Comparison of ENCODE assay signal across 8 cellular contexts in the genomic region with DNA sequence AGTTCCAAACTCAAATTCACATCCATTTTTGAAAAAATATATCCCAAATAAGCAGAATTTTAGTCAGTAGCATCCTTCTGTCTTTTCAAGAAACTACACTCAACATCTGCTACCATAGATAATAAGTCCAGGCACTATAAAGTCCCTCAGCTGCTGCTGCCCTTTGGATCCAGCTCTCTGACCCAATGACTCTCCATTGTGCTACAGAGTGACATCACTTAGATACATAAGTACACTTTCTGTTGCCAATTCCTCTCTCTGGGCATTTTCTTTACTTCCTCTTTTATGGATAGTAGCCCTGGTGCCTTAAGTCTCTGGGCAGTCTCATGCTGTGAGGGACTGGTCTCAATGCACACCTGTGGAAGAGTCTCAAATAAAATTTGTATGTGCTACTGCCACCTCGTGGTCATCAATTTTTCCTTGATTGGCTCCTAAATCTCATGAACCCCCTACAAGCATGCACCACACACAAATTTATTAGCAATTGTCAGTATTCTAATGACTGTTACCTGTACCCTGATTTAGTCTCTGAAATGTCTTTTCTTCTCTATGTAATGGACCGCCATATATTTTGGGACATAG.
A peak's percentile ranks its signal among the peaks of the same experiment; 100 is the strongest.
DNase-seq lines count a peak whose midpoint lies in the region; ATAC-seq and TF ChIP-seq lines count a peak whose summit lies in the region.

No MANE protein-coding gene starts in this region.

- in situ Hi-C loops in astrocyte of the cerebellum (cut with HindIII; ENCODE audit: low sequenced_read_pairs) = no loop called here

- H3K27me3 ChIP-seq in KMS-11 (ENCODE audit: insufficient read depth, low read depth) = no peaks in the 10 kb centered on the region

- H3K4me3 ChIP-seq in KMS-11 (IDR thresholded peaks at IDR 0.05; ENCODE audit: insufficient read depth, low read depth, low read length) (no peak overlapping the region), astrocyte of the cerebellum (ENCODE audit: low read depth, low read length) (no peak overlapping the region)

- H3K79me2 ChIP-seq in KMS-11 (ENCODE audit: insufficient read depth, low read depth) = no peaks in the 10 kb centered on the region

- H3K36me3 ChIP-seq in KMS-11 (ENCODE audit: insufficient read depth) = no peaks in the 10 kb centered on the region

- TF ChIP-seq CTCF in KMS-11 (conservative IDR thresholded peaks at IDR 0.05; ENCODE audit: low read depth, low read length) = peak; percentile 55
- peak; percentile 49 for TF ChIP-seq CTCF in astrocyte of the cerebellum (IDR thresholded peaks at IDR 0.05; ENCODE audit: low read depth, low read length, missing control alignments)

- ATAC-seq in GM21528 (IDR thresholded peaks at IDR 0.05; ENCODE audit: low FRiP score, unreplicated experiment) = peak; percentile 82

- no peak overlapping the region for H3K27ac ChIP-seq in KMS-11

- H3K4me1 ChIP-seq in KMS-11 (ENCODE audit: low read depth, poor library complexity, severe bottlenecking) = no peaks in the 10 kb centered on the region

- H2AFZ ChIP-seq in KMS-11 (ENCODE audit: low read depth) = no peak overlapping the region

- H3K4me2 ChIP-seq in KMS-11 = no peak overlapping the region

- H4K20me1 ChIP-seq in KMS-11 (ENCODE audit: insufficient read depth) = no peaks in the 10 kb centered on the region

- no peak overlapping the region for H3K9ac ChIP-seq in KMS-11

- peak; percentile 21 for DNase-seq in NCI-H1105 treated with DMSO at 0.1 percent for 48 hours (lab: John Stamatoyannopoulos, UW)
- no peak for DNase-seq in NCI-H1105 (lab: John Stamatoyannopoulos, UW)
- DNase-seq in astrocyte of the cerebellum (ENCODE audit: low read depth) = peak; percentile 5
- DNase-seq in myocyte (ENCODE audit: low read depth) = peak; percentile 10
- no peak for DNase-seq in activated effector memory CD4-positive, alpha-beta T cell treated with anti-CD3 and anti-CD28 coated beads, Interleukin-2, amount 50 U/mL, for 16 hours
- no peak for DNase-seq in NCI-H128 (lab: John Stamatoyannopoulos, UW; ENCODE audit: unreplicated experiment)

Comparison
In these comparisons a context has a peak if more than half of its experiments do, and no peak if none do; other contexts are left out.
1. DNase-seq: peak in NCI-H1105 treated with DMSO at 0.1 percent for 48 hours (single experiment), astrocyte of the cerebellum (single experiment) and myocyte (single experiment); none in NCI-H1105 (single experiment), activated effector memory CD4-positive, alpha-beta T cell treated with anti-CD3 and anti-CD28 coated beads, Interleukin-2, amount 50 U/mL, for 16 hours (single experiment) and NCI-H128 (single experiment).